ENCODE assay signal across 3 cellular contexts in the genomic region with DNA sequence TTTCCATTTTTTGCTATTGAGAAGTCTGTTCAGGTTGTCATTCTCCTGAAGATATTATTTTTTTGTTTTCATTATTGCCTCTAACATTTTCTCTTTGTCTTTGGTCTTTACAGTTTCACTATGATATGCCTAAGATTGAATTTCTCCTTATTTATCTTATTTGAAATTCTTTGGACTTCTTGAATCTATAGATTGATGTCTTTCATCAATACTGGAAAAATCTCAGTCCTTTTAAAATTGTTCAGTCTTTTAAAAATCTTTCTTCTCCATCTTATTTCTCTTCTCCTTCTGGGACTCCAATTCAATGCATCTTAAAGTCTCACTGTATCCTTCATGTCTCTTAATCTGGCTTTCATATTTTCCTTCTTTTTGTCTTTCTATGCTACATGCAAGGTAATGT.
"Had no signal": no experiment of that assay in that cellular context is flagged by ENCODE, and none has a peak within 500 bp of the region (broad histone marks: within the 10 kb centered on the region; RNA-seq: fewer than 3 reads in every experiment).

No MANE protein-coding gene starts in this region.

- DNase-seq: GDM1, GF-D8 had no signal

- H3K4me3 ChIP-seq: GM12878 had no signal
